17 cellular contexts compared by ENCODE assay signal in genomic region chr3:32841875-32842505, GRCh38. TPM values are rescaled to one million over a fixed set of nuclear protein-coding genes. Genes with fewer than 3 reads are reported as not detected.
A peak's percentile ranks its signal among the peaks of the same experiment; 100 is the strongest.
DNase-seq lines count a peak whose midpoint lies in the region; ATAC-seq, FAIRE-seq and TF ChIP-seq lines count a peak whose summit lies in the region.
"Had no signal": no experiment of that assay in that cellular context is flagged by ENCODE, and none has a peak within 500 bp of the region (broad histone marks: within the 10 kb centered on the region; RNA-seq: fewer than 3 reads in every experiment).

No MANE protein-coding gene starts in this region.

- H3K4me1 Mint-ChIP-seq in glutamatergic neuron (ENCODE audit: low read depth, unreplicated experiment) (peaks cover 66% of the 10 kb centered on the region), progenitor cell of endocrine pancreas (ENCODE audit: low read depth) (peaks cover 65% of the 10 kb centered on the region), natural killer cell (no peaks in the 10 kb centered on the region)

- H3K4me3 Mint-ChIP-seq in glutamatergic neuron (ENCODE audit: unreplicated experiment), result peak overlapping the region; percentile 22
- peak overlapping the region; percentile 26 for H3K4me3 Mint-ChIP-seq in progenitor cell of endocrine pancreas (ENCODE audit: low read depth)
- no peak overlapping the region for H3K4me3 Mint-ChIP-seq in natural killer cell

- no peaks in the 10 kb centered on the region for H3K36me3 ChIP-seq in effector memory CD4-positive, alpha-beta T cell (ENCODE audit: control insufficient read depth, insufficient read depth, low read length)
- H3K36me3 ChIP-seq: neutrophil had no signal

- intact Hi-C loops in natural killer cell (cut with micrococcal nuclease), result no loop called here

- H3K27me3 ChIP-seq in effector memory CD4-positive, alpha-beta T cell (replicated peaks; ENCODE audit: control insufficient read depth, insufficient read depth, low read length, poor library complexity, severe bottlenecking), result no peaks in the 10 kb centered on the region
- H3K27me3 ChIP-seq: neutrophil had no signal

- H3K27ac ChIP-seq in effector memory CD4-positive, alpha-beta T cell (ENCODE audit: insufficient read depth, low read length, poor library complexity, severe bottlenecking), result no peak overlapping the region
- H3K27ac ChIP-seq: epithelial cell of prostate, neutrophil had no signal

- H3K4me1 ChIP-seq in effector memory CD4-positive, alpha-beta T cell (ENCODE audit: control insufficient read depth, insufficient read depth, low read length, poor library complexity, severe bottlenecking), result no peaks in the 10 kb centered on the region

- DNase-seq in GM19239 (ENCODE audit: insufficient read length, low spot score) (no peak), NCI-H69 (lab: John Stamatoyannopoulos, UW) (peak; percentile 25), glutamatergic neuron (no peak), progenitor cell of endocrine pancreas (ENCODE audit: low spot score, unreplicated experiment) (no peak), natural killer cell (no peak), HT-29 (ENCODE audit: low spot score) (no peak)
- no peak for DNase-seq in effector memory CD4-positive, alpha-beta T cell
- DNase-seq: activated CD4-positive, alpha-beta T cell treated with anti-CD3 and anti-CD28 coated beads, Interleukin-2, amount 50 U/mL, for 1 hour; activated effector memory CD4-positive, alpha-beta T cell treated with Interleukin-2 at 50 U/mL for 16 hours; CD4-positive, alpha-beta memory T cell; head of caudate nucleus; NCI-H1417 had no signal

- H3K36me3 Mint-ChIP-seq in glutamatergic neuron (ENCODE audit: unreplicated experiment), result no peaks in the 10 kb centered on the region
- peaks cover 2% of the 10 kb centered on the region for H3K36me3 Mint-ChIP-seq in progenitor cell of endocrine pancreas (ENCODE audit: insufficient read depth)
- H3K36me3 Mint-ChIP-seq in natural killer cell, result no peaks in the 10 kb centered on the region
- H3K36me3 Mint-ChIP-seq: CD4-positive, alpha-beta memory T cell had no signal

- no peaks in the 10 kb centered on the region for H3K9me3 ChIP-seq in effector memory CD4-positive, alpha-beta T cell (ENCODE audit: control insufficient read depth, low read length)
- H3K9me3 ChIP-seq: neutrophil had no signal

- H3K4me3 ChIP-seq in effector memory CD4-positive, alpha-beta T cell (ENCODE audit: insufficient read depth, low read depth, low read length, poor library complexity, severe bottlenecking), result no peak overlapping the region
- H3K4me3 ChIP-seq: smooth muscle cell had no signal

- TF ChIP-seq CTCF in glutamatergic neuron (IDR thresholded peaks at IDR 0.05; ENCODE audit: partially characterized antibody, unreplicated experiment) (no peak), progenitor cell of endocrine pancreas (IDR thresholded peaks at IDR 0.05; ENCODE audit: unreplicated experiment) (no peak), natural killer cell (IDR thresholded peaks at IDR 0.05) (no peak)

- FAIRE-seq in GM19239 (lab: Jason Lieb, UNC), result peak; percentile 45
- FAIRE-seq: RCC 7860 had no signal

- H3K27me3 Mint-ChIP-seq in glutamatergic neuron (ENCODE audit: unreplicated experiment) (peaks cover 10% of the 10 kb centered on the region), progenitor cell of endocrine pancreas (no peaks in the 10 kb centered on the region), natural killer cell (ENCODE audit: low read depth in 2 of 2) (peaks cover 0 to under 1% of the 10 kb centered on the region in 2 donors)

- H3K9me3 Mint-ChIP-seq in glutamatergic neuron (ENCODE audit: unreplicated experiment), result peaks cover 10% of the 10 kb centered on the region
- H3K9me3 Mint-ChIP-seq in progenitor cell of endocrine pancreas (ENCODE audit: low read depth), result no peaks in the 10 kb centered on the region
- no peaks in the 10 kb centered on the region for H3K9me3 Mint-ChIP-seq in natural killer cell

- no peak overlapping the region for H3K27ac Mint-ChIP-seq in glutamatergic neuron (ENCODE audit: unreplicated experiment)
- peak overlapping the region; percentile 93 for H3K27ac Mint-ChIP-seq in progenitor cell of endocrine pancreas
- no peak overlapping the region for H3K27ac Mint-ChIP-seq in natural killer cell

- no peak for ATAC-seq in natural killer cell
- ATAC-seq: HCT116 had no signal

RNA-seq across cellular contexts. Expression of gene TRIM71, which starts 24.2 kb away (rescaled TPM):
- 117 TPM for total RNA-seq in glutamatergic neuron (ENCODE audit: unreplicated experiment)
- 61.3 and 61.6 TPM in 2 replicates for total RNA-seq in progenitor cell of endocrine pancreas
- under 1 TPM in 1 of 3 donors, not detected in 2; 0.05 TPM for total RNA-seq in natural killer cell
- not detected in 2 replicates for total RNA-seq in HT-29 (2014; rRNA removed; shearing (Covaris generic))
- total RNA-seq: CD4-positive, alpha-beta memory T cell had no signal

Comparison
In these comparisons a context has a peak if more than half of its experiments do, and no peak if none do; other contexts are left out.
1. RNA of gene TRIM71, which starts 24.2 kb away (total RNA-seq): 117 TPM in glutamatergic neuron (single experiment) and 61.3 to 61.6 TPM in progenitor cell of endocrine pancreas; 0.05 TPM in natural killer cell and not detected in HT-29; every median in the first group is over 10 times any median in the second.